ENCODE assay signal across 11 cellular contexts in genomic region chr3:44883999-44884431, GRCh38. TPM values are rescaled to one million over a fixed set of nuclear protein-coding genes. Genes with fewer than 3 reads are reported as not detected.
DNase-seq lines count a peak whose midpoint lies in the region; ATAC-seq and FAIRE-seq lines count a peak whose summit lies in the region.
"Had no signal": no experiment of that assay in that cellular context is flagged by ENCODE, and none has a peak within 500 bp of the region (broad histone marks: within the 10 kb centered on the region; RNA-seq: fewer than 3 reads in every experiment).

No MANE protein-coding gene starts in this region.

- DNase-seq in AG08395 (ENCODE audit: low spot score): peak; percentile 86
- peak; percentile 96 for DNase-seq in astrocyte of the hippocampus (ENCODE audit: low read depth, low spot score)
- DNase-seq in kidney glomerular epithelial cell (lab: John Stamatoyannopoulos, UW): peak; percentile 99
- DNase-seq in D341Med (ENCODE audit: low spot score): no peak
- no peak for DNase-seq in small intestine
- no peak for DNase-seq in OCI-M1 (lab: John Stamatoyannopoulos, UW)
- DNase-seq: Caco-2, caudate nucleus, left ventricle myocardium inferior had no signal

- ATAC-seq in GM18870 (IDR thresholded peaks at IDR 0.05; ENCODE audit: unreplicated experiment): no peak

- H3K4me1 ChIP-seq in HUES6 (ENCODE audit: control insufficient read depth, insufficient read depth, low read length): peaks cover 26% of the 10 kb centered on the region; the same call in 1 of the 2 replicates
- H3K4me1 ChIP-seq in small intestine (ENCODE audit: control insufficient read depth in 2 of 2, insufficient read depth in 1 of 2, low read depth in 1 of 2, low read length in 1 of 2): no peaks in the 10 kb centered on the region
- H3K4me1 ChIP-seq: Caco-2, left ventricle myocardium inferior had no signal

- H3K4me3 ChIP-seq in HUES6 (ENCODE audit: low read depth, low read length) (no peak overlapping the region), small intestine (ENCODE audit: low read depth in 1 of 2, low read length in 2 of 2) (no peak overlapping the region)
- H3K4me3 ChIP-seq: left ventricle myocardium inferior had no signal

- 32 to 52% (median 34%) methylated on average over 4 of the region's 4 CpGs for WGBS in small intestine, 3 donors

- FAIRE-seq in small intestine (lab: Jason Lieb, UNC): no peak

- H3K27ac ChIP-seq in HUES6 (ENCODE audit: low read depth, low read length) (no peak overlapping the region), small intestine (ENCODE audit: low read depth in 1 of 2, low read length in 1 of 2) (no peak overlapping the region)
- H3K27ac ChIP-seq: left ventricle myocardium inferior had no signal

- H3K36me3 ChIP-seq in HUES6 (ENCODE audit: control insufficient read depth, insufficient read depth, low read length) (no peaks in the 10 kb centered on the region), small intestine (ENCODE audit: control insufficient read depth in 2 of 2, insufficient read depth in 2 of 2, low read length in 2 of 2) (no peaks in the 10 kb centered on the region)
- H3K36me3 ChIP-seq: left ventricle myocardium inferior had no signal

- H3K9me3 ChIP-seq in HUES6 (ENCODE audit: control insufficient read depth, insufficient read depth, low read depth, low read length) (peaks cover 11% of the 10 kb centered on the region), small intestine (ENCODE audit: control insufficient read depth, low read depth) (no peaks in the 10 kb centered on the region)
- H3K9me3 ChIP-seq: Caco-2, left ventricle myocardium inferior had no signal

- H3K9ac ChIP-seq in HUES6 (ENCODE audit: low read length): peak overlapping the region; percentile 35

- no peaks in the 10 kb centered on the region for H3K27me3 ChIP-seq in HUES6 (ENCODE audit: control insufficient read depth, insufficient read depth, low read length)
- no peaks in the 10 kb centered on the region for H3K27me3 ChIP-seq in small intestine (ENCODE audit: control insufficient read depth in 2 of 2, insufficient read depth in 2 of 2, low read length in 2 of 2)

RNA-seq across cellular contexts. Expression of gene TGM4, which starts 9.6 kb away (rescaled TPM):
- polyA plus RNA-seq in small intestine: not detected

RNA-seq across cellular contexts. Expression of gene TMEM42, which starts 22.3 kb away (rescaled TPM):
- polyA plus RNA-seq in small intestine: 10 to 100 TPM in 2 of 3 donors, 1 to 10 TPM in 1; 6.2 to 15.9 (median 12.7) TPM

Comparison
In these comparisons a context has a peak if more than half of its experiments do, and no peak if none do; other contexts are left out.
1. DNase-seq: peak in AG08395 (single experiment), astrocyte of the hippocampus (single experiment) and kidney glomerular epithelial cell (single experiment); none in D341Med (single experiment), small intestine (single experiment) and OCI-M1 (single experiment).